In the genomic region with DNA sequence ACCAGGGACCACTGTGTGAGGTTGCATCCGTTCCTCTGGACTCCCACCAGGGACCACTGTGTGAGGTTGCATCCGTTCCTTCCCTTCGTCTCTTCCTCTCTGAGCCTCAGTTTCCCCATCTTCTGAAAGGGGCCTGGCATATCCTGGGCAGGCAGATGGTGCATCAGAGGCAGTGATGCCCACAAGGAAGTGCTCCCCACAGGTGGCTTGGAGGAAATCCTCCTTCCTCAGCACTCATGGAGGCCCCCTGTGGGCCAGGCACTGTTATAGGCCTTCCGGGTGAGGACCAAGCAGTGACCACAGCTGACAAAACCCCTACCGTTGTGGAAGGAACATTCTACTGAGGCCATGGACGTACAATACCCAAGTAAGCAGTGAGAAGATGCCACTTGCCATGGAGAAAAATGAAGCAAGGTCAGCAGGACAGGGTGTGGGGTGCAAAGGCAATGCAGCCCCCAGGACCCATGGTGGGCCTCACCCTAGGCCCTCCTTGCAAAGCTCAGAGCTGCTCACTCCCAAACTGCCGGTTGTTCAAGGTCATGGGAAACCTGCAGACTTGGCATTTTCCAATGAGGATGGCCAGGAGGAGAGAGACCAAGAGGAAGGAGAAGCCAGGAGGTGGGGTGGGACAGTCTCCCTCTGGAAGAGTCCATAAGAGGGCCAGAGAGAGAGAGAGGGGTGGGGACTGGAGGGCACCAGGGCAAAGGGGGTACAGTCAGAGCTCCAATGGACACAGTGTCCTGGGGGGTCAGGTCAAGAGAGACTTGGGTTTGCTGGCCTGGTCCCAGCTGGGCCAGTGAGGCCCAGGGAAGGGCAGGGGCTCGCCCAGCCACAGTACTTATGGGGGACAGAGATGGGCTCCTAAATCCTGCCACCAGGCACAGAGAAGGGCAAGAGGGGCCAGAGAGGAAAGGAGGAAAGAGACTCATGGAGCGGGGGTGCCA, we compare ENCODE assay signal across 8 cellular contexts. TPM values are rescaled to one million over a fixed set of nuclear protein-coding genes. Genes with fewer than 3 reads are reported as not detected.
DNase-seq lines count a peak whose midpoint lies in the region; ATAC-seq and TF ChIP-seq lines count a peak whose summit lies in the region.

No MANE protein-coding gene starts in this region.

- peaks cover 30% of the 10 kb centered on the region for H3K4me1 Mint-ChIP-seq in CD14-positive monocyte

- peaks cover 30 to 43% (median 30%) of the 10 kb centered on the region in 3 donors for H3K27me3 Mint-ChIP-seq in CD14-positive monocyte (ENCODE audit: low read depth in 3 of 3)

- H3K4me3 ChIP-seq in astrocyte of the spinal cord (ENCODE audit: low read depth, low read length): no peak overlapping the region

- peaks cover 10 to 12% of the 10 kb centered on the region in 2 donors for H3K36me3 Mint-ChIP-seq in CD14-positive monocyte

- H3K27ac Mint-ChIP-seq in CD14-positive monocyte: peak overlapping the region in 3 of 7 donors; percentile 4 to 70 (median 57)

- intact Hi-C loops in CD14-positive monocyte (cut with micrococcal nuclease): loop anchor here in 1 of 2 donors (10.0 kb wide), 1 partner anchor 65 kb away; no protein-coding TSS in a partner anchor

- TF ChIP-seq CTCF in CD14-positive monocyte (IDR thresholded peaks at IDR 0.05) (peak; percentile 26), astrocyte of the spinal cord (IDR thresholded peaks at IDR 0.05; ENCODE audit: low read depth, low read length) (peak; percentile 46)

- peak overlapping the region; percentile 74 for H3K27ac ChIP-seq in substantia nigra (ENCODE audit: low read depth, low read length, poor library complexity, severe bottlenecking)

- DNase-seq in CD14-positive monocyte (ENCODE audit: low spot score) (no peak), HuH-7.5 (ENCODE audit: low spot score) (peak; percentile 81), astrocyte of the spinal cord (ENCODE audit: low read depth, low spot score) (peak; percentile 60), kidney tubule cell (ENCODE audit: low spot score) (peak; percentile 57), substantia nigra (lab: John Stamatoyannopoulos, UW) (peak in 1 of 49 donors; percentile 48), NOMO-1 treated with dmso at 0.1 percent for 144 hours (lab: John Stamatoyannopoulos, UW; ENCODE audit: unreplicated experiment) (no peak)
- DNase-seq in activated effector memory CD4-positive, alpha-beta T cell treated with anti-CD3 and anti-CD28 coated beads, Interleukin-2, amount 50 U/mL, for 16 hours: no peak

- peaks cover 2 to 18% (median 10%) of the 10 kb centered on the region in 7 donors for H3K9me3 Mint-ChIP-seq in CD14-positive monocyte

- no peak for ATAC-seq in HG03442 (IDR thresholded peaks at IDR 0.05; ENCODE audit: unreplicated experiment)

- in situ Hi-C loops in astrocyte of the spinal cord (cut with HindIII; ENCODE audit: low sequenced_read_pairs): no loop called here

- peak overlapping the region; percentile 55 to 88 for H3K4me3 Mint-ChIP-seq in CD14-positive monocyte

RNA-seq across cellular contexts. Expression of a gene that starts 51.1 kb away (rescaled TPM):
- not detected for polyA plus RNA-seq in CD14-positive monocyte

RNA-seq across cellular contexts. Expression of a gene that starts 56.2 kb away (rescaled TPM):
- 10 to 100 TPM; 28.2 to 43.9 TPM for polyA plus RNA-seq in CD14-positive monocyte

Comparison
In these comparisons a context has a peak if more than half of its experiments do, and no peak if none do; other contexts are left out.
1. DNase-seq: peak in HuH-7.5 (single experiment), astrocyte of the spinal cord (single experiment) and kidney tubule cell (single experiment); none in CD14-positive monocyte (single experiment), NOMO-1 treated with dmso at 0.1 percent for 144 hours (single experiment) and activated effector memory CD4-positive, alpha-beta T cell treated with anti-CD3 and anti-CD28 coated beads, Interleukin-2, amount 50 U/mL, for 16 hours (single experiment).